ENCODE assay signal across 37 cellular contexts in genomic region chr21:32192291-32192690, GRCh38.
"Had no signal": no experiment of that assay in that cellular context is flagged by ENCODE, and none has a peak within 500 bp of the region (broad histone marks: within the 10 kb centered on the region; RNA-seq: fewer than 3 reads in every experiment).

No MANE protein-coding gene starts in this region.

- H3K36me3 ChIP-seq: brain microvascular endothelial cell, cardiac muscle cell, MG63, Peyer's patch had no signal

- H3K4me1 ChIP-seq: Peyer's patch had no signal

- H3K27ac ChIP-seq: brain microvascular endothelial cell, cardiac muscle cell, Peyer's patch, RWPE1, VCaP had no signal

- H3K27me3 ChIP-seq: brain microvascular endothelial cell, cardiac muscle cell, MG63, Peyer's patch had no signal

- H3K9me3 ChIP-seq: MG63, Peyer's patch had no signal

- H3K4me3 ChIP-seq: cardiac muscle cell, MG63, Peyer's patch had no signal

- DNase-seq: activated CD4-positive, alpha-beta memory T cell treated with anti-CD3 and anti-CD28 coated beads, Interleukin-2, amount 10 ng/mL, durations not matched to agents 7 days and 5 days; activated CD4-positive, alpha-beta T cell treated with anti-CD3 and anti-CD28 coated beads for 1 hour; activated CD4-positive, alpha-beta T cell treated with anti-CD3 and anti-CD28 coated beads for 48 hours; activated CD4-positive, CD25-positive, alpha-beta regulatory T cell; activated CD8-positive, alpha-beta memory T cell treated with anti-CD3 and anti-CD28 coated beads for 24 hours; activated CD8-positive, alpha-beta memory T cell treated with anti-CD3 and anti-CD28 coated beads, Interleukin-2, amount 10 ng/mL, durations not matched to agents 7 days and 5 days; activated CD8-positive, alpha-beta memory T cell treated with anti-CD3 and anti-CD28 coated beads, Interleukin-2, amount 50 U/mL, for 48 hours; activated effector memory CD4-positive, alpha-beta T cell treated with Interleukin-2 at 50 U/mL for 16 hours; activated naive CD4-positive, alpha-beta T cell treated with anti-CD3 and anti-CD28 coated beads, Interleukin-2, amount 10 ng/mL, durations not matched to agents 7 days and 5 days; activated naive CD8-positive, alpha-beta T cell treated with anti-CD3 and anti-CD28 coated beads for 36 hours; activated T-cell treated with anti-CD3 and anti-CD28 coated beads, Interleukin-2, amount 50 U/mL, for 48 hours; amniotic stem cell; aorta; brain microvascular endothelial cell; Kasumi-1; KG1; MG63; NCI-H1048; NCI-H1105 treated with DMSO at 0.1 percent for 48 hours; NCI-H1436; NCI-H1694; NCI-H2029; NCI-H2107; NCI-H2171; NCI-H510A; NCI-H526; NCI-H748 treated with DMSO at 0.1 percent for 48 hours; NK-92 treated with Interleukin-12 subunit alpha and Interleukin-12 subunit beta, amount 100 ng/mL, for 24 hours; PC-3; Peyer's patch; SW 1271; T-helper 1 cell; T-helper 2 cell; T-helper 9 cell had no signal
